ENCODE assay signal across 1 cellular context in the genomic region with DNA sequence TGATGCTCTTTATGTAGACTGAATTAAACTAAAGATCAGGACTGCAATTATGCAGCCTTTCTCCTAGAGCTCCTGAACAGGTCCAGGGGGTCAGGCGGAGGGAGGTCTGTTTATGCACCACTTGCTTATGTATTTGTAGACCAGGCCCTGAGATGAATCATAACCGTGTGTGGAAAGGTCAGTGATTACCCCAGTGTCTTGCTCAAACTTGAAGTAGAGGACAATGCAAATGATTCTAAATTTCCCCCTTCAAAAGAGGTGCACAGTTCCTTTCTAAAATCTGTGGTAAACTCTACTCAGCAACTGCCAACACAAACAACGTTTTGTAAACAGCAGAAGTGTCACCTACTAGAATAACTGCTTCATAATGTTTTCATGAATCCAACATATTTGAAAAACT.
TF ChIP-seq lines count a peak whose summit lies in the region.

No MANE protein-coding gene starts in this region.

TF ChIP-seq in GM12878, 131 proteins besides CTCF, POLR2A, EP300 and RAD21 (continued from another document):
- TF ChIP-seq PKNOX1 (IDR thresholded peaks at IDR 0.05) (no peak), KLF5 (IDR thresholded peaks at IDR 0.05; ENCODE audit: partially characterized antibody) (no peak), LARP7 (IDR thresholded peaks at IDR 0.05) (no peak), CEBPZ (IDR thresholded peaks at IDR 0.05; ENCODE audit: low read depth, low read length) (no peak), KAT2A (conservative IDR thresholded peaks at IDR 0.05; ENCODE audit: control insufficient read depth, low read depth, low read length) (no peak), ZNF24 (IDR thresholded peaks at IDR 0.05) (no peak)
